Comparison of ENCODE assay signal across 1 cellular context in the genomic region with DNA sequence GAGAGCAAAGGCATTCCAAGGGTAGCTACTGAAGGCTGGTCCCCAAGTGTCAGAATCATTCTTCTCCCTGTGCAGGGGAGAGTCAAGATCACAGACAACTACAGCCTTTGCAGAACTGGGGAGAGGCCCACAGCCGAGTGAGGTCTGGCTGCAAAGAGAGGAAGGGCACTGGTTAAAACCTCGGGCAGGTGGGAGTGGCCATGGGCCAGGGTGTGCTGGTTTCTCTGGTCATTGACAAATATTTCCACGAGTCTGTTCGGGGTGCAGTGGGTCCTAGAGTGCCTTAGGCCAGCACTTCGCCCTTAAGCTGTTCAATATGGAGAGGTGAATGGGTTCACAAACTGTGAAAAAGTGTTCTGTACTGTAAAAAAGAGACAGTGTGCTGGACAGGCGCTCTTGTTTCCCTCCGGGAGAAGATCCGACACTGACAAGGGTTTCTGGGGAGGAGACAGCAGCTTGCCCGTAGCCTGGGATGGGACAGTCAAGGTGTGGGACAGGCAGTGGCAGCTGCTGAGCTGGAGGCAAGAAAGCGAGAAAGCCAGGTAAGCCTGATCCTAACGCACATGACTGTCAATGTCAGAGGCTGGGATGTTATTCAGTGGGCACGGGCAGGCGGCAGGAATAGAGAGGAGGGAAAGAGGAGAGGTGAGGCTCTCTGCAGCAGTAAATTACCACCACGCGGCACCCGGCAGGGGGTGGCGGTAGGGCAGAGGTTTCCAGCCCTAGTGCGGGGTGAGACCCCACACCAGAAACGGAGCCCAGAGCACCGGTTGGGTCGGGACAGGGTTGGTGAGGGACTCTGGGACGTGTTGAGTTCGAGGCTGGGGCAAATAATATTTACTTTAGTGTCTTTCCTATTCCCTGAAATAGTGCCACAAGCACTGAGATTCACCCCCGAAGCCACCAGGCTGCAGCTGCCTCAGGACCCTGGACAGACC.
TF ChIP-seq lines count a peak whose summit lies in the region.

No MANE protein-coding gene starts in this region.

TF ChIP-seq in HepG2, 621 proteins besides CTCF, POLR2A, EP300 and RAD21:
- no peak for TF ChIP-seq ZNF337 (CRISPR knock-in tag; IDR thresholded peaks at IDR 0.05; ENCODE audit: borderline replicate concordance, low read depth)
- TF ChIP-seq ZNF264 (CRISPR knock-in tag; IDR thresholded peaks at IDR 0.05): no peak
- no peak for TF ChIP-seq HES4 (CRISPR knock-in tag; IDR thresholded peaks at IDR 0.05; ENCODE audit: borderline replicate concordance)
- TF ChIP-seq ZFYVE20 (CRISPR knock-in tag; IDR thresholded peaks at IDR 0.05; ENCODE audit: borderline replicate concordance, low read depth): no peak
- no peak for TF ChIP-seq MYPOP (CRISPR knock-in tag; IDR thresholded peaks at IDR 0.05)
- 0 out of 2 replicates have a peak, but pooled peaks have one; percentile 24 for TF ChIP-seq NR1H2 (CRISPR knock-in tag; IDR thresholded peaks at IDR 0.05; ENCODE audit: borderline replicate concordance, low read depth)
- no peak for TF ChIP-seq TCF7L2 (IDR thresholded peaks at IDR 0.05; ENCODE audit: low read depth, low read length)
- 0 out of 2 replicates have a peak, but pooled peaks have one; percentile 27 for TF ChIP-seq ZC3H13 (CRISPR knock-in tag; IDR thresholded peaks at IDR 0.05)
- TF ChIP-seq EZH2 (conservative IDR thresholded peaks at IDR 0.05; ENCODE audit: low read depth, low read length): peak; percentile 41; the same call in 1 of the 2 replicates
- TF ChIP-seq ZNF430 (CRISPR knock-in tag; IDR thresholded peaks at IDR 0.05): 0 out of 2 replicates have a peak, but pooled peaks have one; percentile 22
- no peak for TF ChIP-seq KLF16 (CRISPR knock-in tag; IDR thresholded peaks at IDR 0.05)
- no peak for TF ChIP-seq ZBTB46 (CRISPR knock-in tag; IDR thresholded peaks at IDR 0.05; ENCODE audit: borderline replicate concordance)
- TF ChIP-seq SATB2 (CRISPR knock-in tag; IDR thresholded peaks at IDR 0.05): no peak
- 0 out of 2 replicates have a peak, but pooled peaks have one; percentile 6 for TF ChIP-seq ZNF605 (CRISPR knock-in tag; IDR thresholded peaks at IDR 0.05)
- peak; percentile 4; the same call in 1 of the 2 replicates for TF ChIP-seq SMC3 (IDR thresholded peaks at IDR 0.05; ENCODE audit: low read length)
- TF ChIP-seq ZBTB33 (CRISPR knock-in tag; IDR thresholded peaks at IDR 0.05): 0 out of 2 replicates have a peak, but pooled peaks have one; percentile 5
- 0 out of 2 replicates have a peak, but pooled peaks have one; percentile 12 for TF ChIP-seq ZFP41 (CRISPR knock-in tag; IDR thresholded peaks at IDR 0.05; ENCODE audit: borderline replicate concordance)
- TF ChIP-seq ZSCAN31 (CRISPR knock-in tag; IDR thresholded peaks at IDR 0.05; ENCODE audit: low read depth): 0 out of 2 replicates have a peak, but pooled peaks have one; percentile 31
